ENCODE assay signal across 18 cellular contexts in genomic region chr10:3126249-3126648, GRCh38. TPM values are rescaled to one million over a fixed set of nuclear protein-coding genes. Genes with fewer than 3 reads are reported as not detected.
A peak's percentile ranks its signal among the peaks of the same experiment; 100 is the strongest.
DNase-seq lines count a peak whose midpoint lies in the region; ATAC-seq, FAIRE-seq and TF ChIP-seq lines count a peak whose summit lies in the region.
"Had no signal": no experiment of that assay in that cellular context is flagged by ENCODE, and none has a peak within 500 bp of the region (broad histone marks: within the 10 kb centered on the region; RNA-seq: fewer than 3 reads in every experiment).

No MANE protein-coding gene starts in this region.

- TF ChIP-seq POLR2A in GM12878 (IDR thresholded peaks at IDR 0.05; ENCODE audit: low read depth, low read length), result no peak

- no peaks in the 10 kb centered on the region for H3K9me3 ChIP-seq in GM12878 (replicated peaks; ENCODE audit: control insufficient read depth, insufficient read depth, low read length)
- H3K9me3 ChIP-seq in osteoblast (ENCODE audit: low read depth, low read length), result no peaks in the 10 kb centered on the region
- H3K9me3 ChIP-seq: SJSA1, transverse colon had no signal

- no peak for TF ChIP-seq RAD21 in GM12878 (IDR thresholded peaks at IDR 0.05; ENCODE audit: insufficient read depth, low read depth, low read length)

- no peak overlapping the region for H3K4me3 ChIP-seq in GM12878
- no peak overlapping the region for H3K4me3 ChIP-seq in osteoblast (ENCODE audit: insufficient read depth, low read length)
- H3K4me3 ChIP-seq: GM23248, SJSA1, transverse colon had no signal

- ATAC-seq in GM12878 (no peak), GM19467 (IDR thresholded peaks at IDR 0.05; ENCODE audit: unreplicated experiment) (no peak)
- ATAC-seq: stimulated activated naive CD8-positive, alpha-beta T cell treated with anti-CD3 and anti-CD28 coated beads, Interleukin-15, Interleukin-2, amounts not matched to agents 100 U/mL and 50 U/mL, for 24 hours had no signal

- intact Hi-C loops in GM12878 (cut with micrococcal nuclease; ENCODE audit: unreplicated experiment), result no loop called here

- no TSS peak for BruUV-seq in GM12878 (replicated peaks; lab: Mats Ljungman, UMichigan)

- H2AFZ ChIP-seq in GM12878 (ENCODE audit: control insufficient read depth, low read depth, low read length) (no peak overlapping the region), osteoblast (ENCODE audit: low read length) (no peak overlapping the region)
- H2AFZ ChIP-seq: GM23248 had no signal

- no peaks in the 10 kb centered on the region for H3K79me2 ChIP-seq in GM12878 (ENCODE audit: control insufficient read depth, insufficient read depth, low read length)
- H3K79me2 ChIP-seq in osteoblast (ENCODE audit: insufficient read depth, low read length), result peaks cover 16% of the 10 kb centered on the region

- no peak for FAIRE-seq in GM12878 (lab: Jason Lieb, UNC)

- RAD21 ChIA-PET in GM12878 (lab: Charles Lee; ENCODE audit: unreplicated experiment), result no interaction called here

- CTCF ChIA-PET in GM12878 (lab: Yijun Ruan, JAX), result no interaction called here

- 97% methylated on average over 12 of the region's 15 CpGs for WGBS in GM12878 (ENCODE audit: insufficient coverage, insufficient replicate concordance, low lambda C conversion rate, missing lambda C conversion rate)

- no peak overlapping the region for H3K9ac ChIP-seq in GM12878 (ENCODE audit: control insufficient read depth, insufficient read depth, low read length)
- H3K9ac ChIP-seq: GM23248 had no signal

- SMC1A ChIA-PET in GM12878 (lab: Charles Lee; ENCODE audit: uncharacterized antibody, unreplicated experiment), result no interaction called here

- H3K4me2 ChIP-seq in GM12878 (ENCODE audit: control insufficient read depth, insufficient read depth) (no peak overlapping the region), osteoblast (ENCODE audit: insufficient read depth, low read length) (no peak overlapping the region)

- in situ Hi-C loops in GM12878 (cut with MboI), result no loop called here

- no peak overlapping the region for H3K27ac ChIP-seq in GM12878 (ENCODE audit: control insufficient read depth, insufficient read depth)
- no peak overlapping the region for H3K27ac ChIP-seq in osteoblast (ENCODE audit: low read depth, low read length)
- H3K27ac ChIP-seq: 22Rv1, GM23248, SJSA1 had no signal

- no peaks in the 10 kb centered on the region for H4K20me1 ChIP-seq in GM12878 (ENCODE audit: control insufficient read depth, insufficient read depth)
- H4K20me1 ChIP-seq in osteoblast (ENCODE audit: insufficient read depth, low read length), result peaks cover 4% of the 10 kb centered on the region

- POLR2A ChIA-PET in GM12878 (lab: Charles Lee), result no interaction called here

- DNase-seq in DMS53 (lab: John Stamatoyannopoulos, UW) (peak; percentile 30), DMS53 treated with DMSO at 0.1 percent for 48 hours (lab: John Stamatoyannopoulos, UW; ENCODE audit: unreplicated experiment) (no peak), COLO668 (lab: John Stamatoyannopoulos, UW; ENCODE audit: unreplicated experiment) (peak; percentile 11), GM12878 (ENCODE audit: low read depth, low spot score) (no peak), osteoblast (ENCODE audit: insufficient read length, low spot score, missing footprints) (peak; percentile 74), NCI-H1436 (lab: John Stamatoyannopoulos, UW) (no peak), anterior cingulate cortex (lab: John Stamatoyannopoulos, UW) (no peak)
- DNase-seq: activated B cell treated with CpG ODN at 0.5 μM for 24 hours; activated naive CD8-positive, alpha-beta T cell treated with anti-CD3 and anti-CD28 coated beads, Interleukin-2, amount 10 ng/mL, durations not matched to agents 7 days and 5 days; AML-193; GM23248; OCI-M1; stimulated activated naive CD8-positive, alpha-beta T cell treated with anti-CD3 and anti-CD28 coated beads, Interleukin-15, Interleukin-2, amounts not matched to agents 100 U/mL and 50 U/mL, for 24 hours; T-helper 2 cell had no signal

- no peaks in the 10 kb centered on the region for H3K4me1 ChIP-seq in GM12878 (ENCODE audit: control insufficient read depth, insufficient read depth, low read length)
- no peaks in the 10 kb centered on the region for H3K4me1 ChIP-seq in osteoblast (ENCODE audit: insufficient read depth, low read length)

- peaks cover 31 to 39% of the 10 kb centered on the region in 2 experiments for H3K36me3 ChIP-seq in GM12878 (ENCODE audit: control insufficient read depth in 2 of 2, insufficient read depth in 2 of 2, low read length in 1 of 2)
- H3K36me3 ChIP-seq in osteoblast (ENCODE audit: insufficient read depth, low read length), result peaks cover 60% of the 10 kb centered on the region

- no peak for TF ChIP-seq EP300 in GM12878 (IDR thresholded peaks at IDR 0.05; ENCODE audit: borderline replicate concordance in 1 of 2, control insufficient read depth in 1 of 2, low read depth in 2 of 2, low read length in 2 of 2)

- no peak for TF ChIP-seq CTCF in GM12878 (IDR thresholded peaks at IDR 0.05 in 2 of 3, conservative IDR thresholded peaks at IDR 0.05 in 1 of 3; ENCODE audit: control insufficient read depth in 2 of 3, extremely low read depth in 1 of 3, insufficient read depth in 1 of 3, low read depth in 3 of 3, low read length in 3 of 3)
- no peak for TF ChIP-seq CTCF in osteoblast (IDR thresholded peaks at IDR 0.05; ENCODE audit: extremely low read depth, low read depth, low read length)

- no peaks in the 10 kb centered on the region for H3K27me3 ChIP-seq in GM12878 (replicated peaks in 1 of 2; ENCODE audit: control insufficient read depth in 2 of 2, insufficient read depth in 2 of 2, low read length in 1 of 2)
- H3K27me3 ChIP-seq in osteoblast (ENCODE audit: insufficient read depth, low read length), result no peaks in the 10 kb centered on the region
- H3K27me3 ChIP-seq: SJSA1, transverse colon had no signal

TF ChIP-seq in GM12878, 131 proteins besides CTCF, POLR2A, EP300 and RAD21 (continues in another document):
- TF ChIP-seq, protein P1, sequence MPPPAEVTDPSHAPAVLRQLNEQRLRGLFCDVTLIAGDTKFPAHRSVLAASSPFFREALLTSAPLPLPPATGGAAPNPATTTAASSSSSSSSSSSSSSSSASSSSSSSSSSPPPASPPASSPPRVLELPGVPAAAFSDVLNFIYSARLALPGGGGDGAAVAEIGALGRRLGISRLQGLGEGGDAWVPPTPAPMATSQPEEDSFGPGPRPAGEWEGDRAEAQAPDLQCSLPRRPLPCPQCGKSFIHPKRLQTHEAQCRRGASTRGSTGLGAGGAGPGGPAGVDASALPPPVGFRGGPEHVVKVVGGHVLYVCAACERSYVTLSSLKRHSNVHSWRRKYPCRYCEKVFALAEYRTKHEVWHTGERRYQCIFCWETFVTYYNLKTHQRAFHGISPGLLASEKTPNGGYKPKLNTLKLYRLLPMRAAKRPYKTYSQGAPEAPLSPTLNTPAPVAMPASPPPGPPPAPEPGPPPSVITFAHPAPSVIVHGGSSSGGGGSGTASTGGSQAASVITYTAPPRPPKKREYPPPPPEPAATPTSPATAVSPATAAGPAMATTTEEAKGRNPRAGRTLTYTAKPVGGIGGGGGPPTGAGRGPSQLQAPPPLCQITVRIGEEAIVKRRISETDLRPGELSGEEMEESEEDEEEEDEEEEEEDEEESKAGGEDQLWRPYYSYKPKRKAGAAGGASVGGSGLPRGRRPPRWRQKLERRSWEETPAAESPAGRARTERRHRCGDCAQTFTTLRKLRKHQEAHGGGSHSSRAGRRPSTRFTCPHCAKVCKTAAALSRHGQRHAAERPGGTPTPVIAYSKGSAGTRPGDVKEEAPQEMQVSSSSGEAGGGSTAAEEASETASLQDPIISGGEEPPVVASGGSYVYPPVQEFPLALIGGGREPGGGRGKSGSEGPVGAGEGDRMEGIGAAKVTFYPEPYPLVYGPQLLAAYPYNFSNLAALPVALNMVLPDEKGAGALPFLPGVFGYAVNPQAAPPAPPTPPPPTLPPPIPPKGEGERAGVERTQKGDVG (CRISPR knock-in tag; IDR thresholded peaks at IDR 0.05), result no peak
- peak; percentile 24 for TF ChIP-seq POLR2AphosphoS2 (IDR thresholded peaks at IDR 0.05; ENCODE audit: low read depth, low read length)

RNA-seq across cellular contexts. Expression of gene PITRM1, which starts 46.3 kb away (rescaled TPM):
- 103 and 110 TPM in 2 replicates for total RNA-seq in GM12878 (2013; cell fraction: nucleolus; rRNA removed)
- total RNA-seq in GM12878 (2014; rRNA removed), result 44.7 and 45.5 TPM in 2 replicates
- 42.7 and 45.3 TPM in 2 replicates for total RNA-seq in GM12878 (2014; rRNA removed; fragmentation: Illumina TruSeq; extraction: Trizol)
- total RNA-seq in GM12878 (2021), result 51.6 and 52.2 TPM in 2 replicates
- 28.4 TPM for polyA plus RNA-seq in GM12878 (2011; ENCODE audit: low read depth)
- 17.1 and 21.3 TPM in 2 replicates for polyA plus RNA-seq in GM12878 (2011; rRNA removed)
- 28.0 and 34.7 TPM in 2 replicates for polyA plus RNA-seq in GM12878 (2011; cell fraction: cytosol; rRNA removed)
- polyA plus RNA-seq in GM12878 (2011; cell fraction: nucleus; rRNA removed), result 138 and 146 TPM in 2 replicates
- 43.2 and 44.8 TPM in 2 replicates for polyA plus RNA-seq in GM12878 (2012)
- 47.6 and 52.2 TPM in 2 replicates for polyA plus RNA-seq in GM12878 (2014; fragmentation: Illumina TruSeq; extraction: Trizol)
- 10 to 100 TPM; 15.5 to 22.8 TPM for polyA plus RNA-seq in GM12878 (2014; fragmentation: Nextera tagmentation; extraction: Ambion mirVana)
- 27.3 and 28.2 TPM in 2 replicates for polyA plus RNA-seq in GM12878 (2014; rRNA removed)
- polyA plus RNA-seq in GM12878 (2016; fragmentation: Nextera tagmentation; extraction: Ambion mirVana), result 10 to 100 TPM; 52.3 to 53.0 TPM
- polyA minus RNA-seq in GM12878 (2011; rRNA and poly(A)+ RNA removed), result 21.8 and 27.1 TPM in 2 replicates
- 17.2 and 17.6 TPM in 2 replicates for polyA minus RNA-seq in GM12878 (2011; cell fraction: cytosol; rRNA and poly(A)+ RNA removed)
- polyA minus RNA-seq in GM12878 (2011; cell fraction: nucleus; rRNA and poly(A)+ RNA removed), result 32.5 and 45.8 TPM in 2 replicates
- 89.8 and 92.8 TPM in 2 replicates for total RNA-seq in osteoblast

RNA-seq across cellular contexts. Expression of gene PFKP, which starts 58.9 kb away (rescaled TPM):
- 462 and 515 TPM in 2 replicates for total RNA-seq in GM12878 (2013; cell fraction: nucleolus; rRNA removed)
- 111 and 118 TPM in 2 replicates for total RNA-seq in GM12878 (2014; rRNA removed)
- total RNA-seq in GM12878 (2014; rRNA removed; fragmentation: Illumina TruSeq; extraction: Trizol), result 69.5 and 79.2 TPM in 2 replicates
- total RNA-seq in GM12878 (2021), result 129 and 130 TPM in 2 replicates
- polyA plus RNA-seq in GM12878 (2011; ENCODE audit: low read depth), result 73.8 TPM
- 107 and 145 TPM in 2 replicates for polyA plus RNA-seq in GM12878 (2011; rRNA removed)
- polyA plus RNA-seq in GM12878 (2011; cell fraction: cytosol; rRNA removed), result 117 and 136 TPM in 2 replicates
- 731 and 734 TPM in 2 replicates for polyA plus RNA-seq in GM12878 (2011; cell fraction: nucleus; rRNA removed)
- polyA plus RNA-seq in GM12878 (2012), result 117 and 160 TPM in 2 replicates
- 61.8 and 62.4 TPM in 2 replicates for polyA plus RNA-seq in GM12878 (2014; fragmentation: Illumina TruSeq; extraction: Trizol)
- 10 to 100 TPM; 27.0 to 45.0 TPM for polyA plus RNA-seq in GM12878 (2014; fragmentation: Nextera tagmentation; extraction: Ambion mirVana)
- 90.7 and 99.9 TPM in 2 replicates for polyA plus RNA-seq in GM12878 (2014; rRNA removed)
- 100 to 1,000 TPM; 101 to 111 TPM for polyA plus RNA-seq in GM12878 (2016; fragmentation: Nextera tagmentation; extraction: Ambion mirVana)
- 99.6 and 153 TPM in 2 replicates for polyA minus RNA-seq in GM12878 (2011; rRNA and poly(A)+ RNA removed)
- 77.0 and 77.2 TPM in 2 replicates for polyA minus RNA-seq in GM12878 (2011; cell fraction: cytosol; rRNA and poly(A)+ RNA removed)
- 161 and 211 TPM in 2 replicates for polyA minus RNA-seq in GM12878 (2011; cell fraction: nucleus; rRNA and poly(A)+ RNA removed)
- total RNA-seq in osteoblast, result 71.6 and 80.0 TPM in 2 replicates

Comparison
In these comparisons a context has a peak if more than half of its experiments do, and no peak if none do; other contexts are left out.
1. DNase-seq: peak in DMS53 (single experiment), COLO668 (single experiment) and osteoblast (single experiment); none in DMS53 treated with DMSO at 0.1 percent for 48 hours (single experiment), GM12878 (single experiment), NCI-H1436 (single experiment) and anterior cingulate cortex (0 of 58).